In genomic region chr6:116144590-116144989, GRCh38 we compare ENCODE assay signal across 14 cellular contexts. TPM values are rescaled to one million over a fixed set of nuclear protein-coding genes. Genes with fewer than 3 reads are reported as not detected.
DNase-seq lines count a peak whose midpoint lies in the region; ATAC-seq and TF ChIP-seq lines count a peak whose summit lies in the region.
"Had no signal": no experiment of that assay in that cellular context is flagged by ENCODE, and none has a peak within 500 bp of the region (broad histone marks: within the 10 kb centered on the region; RNA-seq: fewer than 3 reads in every experiment).

No MANE protein-coding gene starts in this region.

- DNase-seq in GM04504 (ENCODE audit: low read depth) (peak; percentile 29), NCI-H226 (peak; percentile 71), epidermal melanocyte (ENCODE audit: insufficient read length, low spot score) (peak; percentile 86), osteoblast (ENCODE audit: insufficient read length, low spot score, missing footprints) (peak; percentile 84), midbrain (lab: John Stamatoyannopoulos, UW) (no peak), upper lobe of right lung (no peak)
- DNase-seq: activated CD4-positive, alpha-beta T cell treated with anti-CD3 and anti-CD28 coated beads for 36 hours; activated naive CD4-positive, alpha-beta T cell treated with Interleukin-2 at 50 U/mL for 16 hours; NCI-H2227 treated with DMSO at 0.1 percent for 48 hours; SIG-M5 had no signal

- no peaks in the 10 kb centered on the region for H3K79me2 ChIP-seq in osteoblast (ENCODE audit: insufficient read depth, low read length)

- peak overlapping the region; percentile 23 for H3K4me3 ChIP-seq in osteoblast (ENCODE audit: insufficient read depth, low read length)
- no peak overlapping the region for H3K4me3 ChIP-seq in gastroesophageal sphincter
- H3K4me3 ChIP-seq in upper lobe of right lung, result no peak overlapping the region

- H3K36me3 ChIP-seq in osteoblast (ENCODE audit: insufficient read depth, low read length) (no peaks in the 10 kb centered on the region), gastroesophageal sphincter (peaks cover 0 to 3% of the 10 kb centered on the region in 2 donors), upper lobe of right lung (no peaks in the 10 kb centered on the region)

- ATAC-seq in GM21367 (IDR thresholded peaks at IDR 0.05; ENCODE audit: unreplicated experiment) (no peak), gastroesophageal sphincter (no peak), upper lobe of right lung (no peak)
- ATAC-seq: activated CD4-positive, alpha-beta T cell treated with anti-CD3 and anti-CD28 coated beads for 36 hours; natural killer cell treated with Interleukin-12 subunit alpha and Interleukin-12 subunit beta and Interleukin-15 and Interleukin-18, amount 100 ng/mL, for 72 hours had no signal

- peak overlapping the region; percentile 58 for H3K27ac ChIP-seq in osteoblast (ENCODE audit: low read depth, low read length)
- no peak overlapping the region for H3K27ac ChIP-seq in gastroesophageal sphincter
- no peak overlapping the region for H3K27ac ChIP-seq in upper lobe of right lung

- H3K27me3 ChIP-seq in osteoblast (ENCODE audit: insufficient read depth, low read length), result no peaks in the 10 kb centered on the region
- H3K27me3 ChIP-seq in gastroesophageal sphincter, result no peaks in the 10 kb centered on the region
- H3K27me3 ChIP-seq in upper lobe of right lung, result no peaks in the 10 kb centered on the region

- H3K9me3 ChIP-seq in osteoblast (ENCODE audit: low read depth, low read length) (no peaks in the 10 kb centered on the region), gastroesophageal sphincter (no peaks in the 10 kb centered on the region), upper lobe of right lung (no peaks in the 10 kb centered on the region)

- 71% methylated on average over 2 to 3 of the region's 3 CpGs for WGBS in gastroesophageal sphincter (ENCODE audit: low coverage in 1 of 2), 2 donors

- peak overlapping the region; percentile 18 for H2AFZ ChIP-seq in osteoblast (ENCODE audit: low read length)

- TF ChIP-seq POLR2A in gastroesophageal sphincter (IDR thresholded peaks at IDR 0.05), result no peak

- peak overlapping the region; percentile 65 for H3K4me2 ChIP-seq in osteoblast (ENCODE audit: insufficient read depth, low read length)

- TF ChIP-seq CTCF in osteoblast (IDR thresholded peaks at IDR 0.05; ENCODE audit: extremely low read depth, low read depth, low read length) (no peak), gastroesophageal sphincter (IDR thresholded peaks at IDR 0.05) (no peak), upper lobe of right lung (IDR thresholded peaks at IDR 0.05) (no peak)

- intact Hi-C loops in upper lobe of right lung (cut with DNase I), result no loop called here

- H4K20me1 ChIP-seq in osteoblast (ENCODE audit: insufficient read depth, low read length), result no peaks in the 10 kb centered on the region

- no peak for TF ChIP-seq EP300 in gastroesophageal sphincter (IDR thresholded peaks at IDR 0.05)

- H3K4me1 ChIP-seq in osteoblast (ENCODE audit: insufficient read depth, low read length) (peaks cover 12% of the 10 kb centered on the region), gastroesophageal sphincter (no peaks in the 10 kb centered on the region), upper lobe of right lung (peaks cover 8% of the 10 kb centered on the region)

RNA-seq across cellular contexts. Expression of gene COL10A1, which starts 18.7 kb away (rescaled TPM):
- 36.2 and 83.7 TPM in 2 replicates for total RNA-seq in osteoblast
- total RNA-seq in gastroesophageal sphincter, result not detected
- 2.8 TPM for total RNA-seq in upper lobe of right lung
- total RNA-seq: activated CD4-positive, alpha-beta T cell treated with anti-CD3 and anti-CD28 coated beads for 36 hours; dermis microvascular lymphatic vessel endothelial cell; natural killer cell treated with Interleukin-12 subunit alpha and Interleukin-12 subunit beta and Interleukin-15 and Interleukin-18, amount 100 ng/mL, for 72 hours had no signal

RNA-seq across cellular contexts. Expression of gene NT5DC1, which starts 43.9 kb away (rescaled TPM):
- total RNA-seq in osteoblast (7.2 and 13.6 TPM in 2 replicates), gastroesophageal sphincter (10 to 100 TPM in 2 of 4 donors, 1 to 10 TPM in 2; 7.1 to 17.4 (median 12.6) TPM), upper lobe of right lung (49.7 TPM)

Comparison
In these comparisons a context has a peak if more than half of its experiments do, and no peak if none do; other contexts are left out.
1. DNase-seq: peak in GM04504 (single experiment), NCI-H226 (single experiment), epidermal melanocyte (single experiment) and osteoblast (single experiment); none in midbrain (single experiment) and upper lobe of right lung (single experiment).